8 cellular contexts compared by ENCODE assay signal in the genomic region with DNA sequence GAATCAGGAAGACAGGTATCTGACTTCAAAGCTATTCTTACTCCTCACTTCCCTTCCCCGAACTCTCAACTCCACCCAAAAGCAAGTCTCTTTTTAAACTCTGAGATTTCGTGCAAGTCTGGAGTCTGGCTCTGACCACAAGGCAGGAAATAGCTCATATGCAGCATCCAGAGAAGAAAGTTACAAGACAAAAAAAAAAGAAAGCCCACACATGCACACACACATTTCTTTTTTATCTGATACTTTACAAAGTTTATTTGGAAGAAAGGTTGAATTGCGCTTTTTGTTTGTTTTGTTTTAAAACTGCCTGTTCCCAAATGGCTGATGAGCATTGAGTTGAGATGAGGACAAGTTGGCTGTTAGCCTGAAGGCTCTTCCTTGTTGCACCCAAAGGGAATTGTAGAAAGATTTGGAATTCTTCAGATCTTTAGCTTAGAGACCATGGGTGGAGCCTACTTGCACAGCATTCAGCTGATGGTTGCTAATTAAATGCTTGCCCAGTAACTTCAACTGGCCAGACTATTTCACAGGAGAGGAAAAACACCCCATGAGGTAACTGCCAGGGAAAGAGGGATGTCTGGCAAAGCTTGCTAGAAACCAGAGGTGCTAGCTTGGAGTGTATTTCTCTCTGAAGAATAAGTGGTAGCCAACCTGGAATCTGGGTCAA.
A peak's percentile ranks its signal among the peaks of the same experiment; 100 is the strongest.
DNase-seq lines count a peak whose midpoint lies in the region; ATAC-seq lines count a peak whose summit lies in the region.

No MANE protein-coding gene starts in this region.

- H3K27me3 ChIP-seq in mesenchymal stem cell (ENCODE audit: control insufficient read depth in 1 of 2, insufficient read depth in 1 of 2, low read length in 2 of 2): no peaks in the 10 kb centered on the region

- peaks cover 57% of the 10 kb centered on the region for H3K36me3 Mint-ChIP-seq in activated naive CD4-positive, alpha-beta T cell treated with anti-CD3 and anti-CD28 coated beads, Interleukin-2, amount 10 ng/mL, durations not matched to agents 7 days and 5 days

- H2BK12ac ChIP-seq in mesenchymal stem cell (ENCODE audit: low read length in 2 of 2): peak overlapping the region in 1 of 2 experiments; percentile 6

- H3K9me3 Mint-ChIP-seq in activated naive CD4-positive, alpha-beta T cell treated with anti-CD3 and anti-CD28 coated beads, Interleukin-2, amount 10 ng/mL, durations not matched to agents 7 days and 5 days: peaks cover 28% of the 10 kb centered on the region

- H3K4me1 ChIP-seq in mesenchymal stem cell (ENCODE audit: control insufficient read depth, insufficient read depth, low read depth, low read length): no peaks in the 10 kb centered on the region

- peak; percentile 96 for DNase-seq in EH (ENCODE audit: low read depth)
- DNase-seq in activated naive CD4-positive, alpha-beta T cell treated with anti-CD3 and anti-CD28 coated beads, Interleukin-2, amount 10 ng/mL, durations not matched to agents 7 days and 5 days: peak; percentile 76
- DNase-seq in mesenchymal stem cell: peak; percentile 95
- no peak for DNase-seq in substantia nigra (lab: John Stamatoyannopoulos, UW)
- no peak for DNase-seq in superior temporal gyrus (ENCODE audit: extremely low spot score)
- DNase-seq in NCI-H1048 (lab: John Stamatoyannopoulos, UW): no peak

- peak overlapping the region; percentile 48 for H3K9ac ChIP-seq in mesenchymal stem cell (ENCODE audit: low read length)

- peak; percentile 99 for ATAC-seq in GM21360 (IDR thresholded peaks at IDR 0.05; ENCODE audit: unreplicated experiment)
- peak; percentile 89 for ATAC-seq in HG03521 (IDR thresholded peaks at IDR 0.05; ENCODE audit: unreplicated experiment)

- no peak overlapping the region for H2AFZ ChIP-seq in mesenchymal stem cell (ENCODE audit: low read depth, low read length)

- no peaks in the 10 kb centered on the region for H3K79me1 ChIP-seq in mesenchymal stem cell (replicated peaks; ENCODE audit: low read length, poor library complexity, severe bottlenecking)

- H3K27me3 Mint-ChIP-seq in activated naive CD4-positive, alpha-beta T cell treated with anti-CD3 and anti-CD28 coated beads, Interleukin-2, amount 10 ng/mL, durations not matched to agents 7 days and 5 days: no peaks in the 10 kb centered on the region

- H3K4me3 ChIP-seq in mesenchymal stem cell (ENCODE audit: insufficient read depth in 1 of 2, low read depth in 1 of 2, low read length in 2 of 2): peak overlapping the region in 1 of 2 experiments; percentile 26

- 8% methylated on average over 3 of the region's 3 CpGs for WGBS in mesenchymal stem cell

- no peak overlapping the region for H2BK5ac ChIP-seq in mesenchymal stem cell (ENCODE audit: low read depth, low read length, poor library complexity, severe bottlenecking)

- peak overlapping the region; percentile 15 for H2BK120ac ChIP-seq in mesenchymal stem cell (ENCODE audit: low read depth, low read length)

- peak overlapping the region; percentile 63 for H4K8ac ChIP-seq in mesenchymal stem cell (ENCODE audit: low read length)

- peak overlapping the region; percentile 53 to 81 for H3K18ac ChIP-seq in mesenchymal stem cell (ENCODE audit: low read depth in 1 of 2, low read length in 2 of 2)

- H2BK15ac ChIP-seq in mesenchymal stem cell (ENCODE audit: low read depth, poor library complexity, severe bottlenecking): no peak overlapping the region

- H3K4me1 Mint-ChIP-seq in activated naive CD4-positive, alpha-beta T cell treated with anti-CD3 and anti-CD28 coated beads, Interleukin-2, amount 10 ng/mL, durations not matched to agents 7 days and 5 days: peaks cover 67% of the 10 kb centered on the region

- no peaks in the 10 kb centered on the region for H3K36me3 ChIP-seq in mesenchymal stem cell (ENCODE audit: control insufficient read depth in 1 of 2, insufficient read depth in 2 of 2, low read depth in 1 of 2, low read length in 2 of 2)

- no peak overlapping the region for H3K23ac ChIP-seq in mesenchymal stem cell (ENCODE audit: low read length in 2 of 2)

- H2AK5ac ChIP-seq in mesenchymal stem cell (ENCODE audit: low read length, severe bottlenecking): no peak overlapping the region

- H3K14ac ChIP-seq in mesenchymal stem cell (ENCODE audit: low read length in 2 of 2): no peak overlapping the region

- peak overlapping the region; percentile 61 for H3K4me3 Mint-ChIP-seq in activated naive CD4-positive, alpha-beta T cell treated with anti-CD3 and anti-CD28 coated beads, Interleukin-2, amount 10 ng/mL, durations not matched to agents 7 days and 5 days

- H3K9me3 ChIP-seq in mesenchymal stem cell (ENCODE audit: control insufficient read depth, low read length): no peaks in the 10 kb centered on the region

- peak overlapping the region; percentile 97 for H3K27ac Mint-ChIP-seq in activated naive CD4-positive, alpha-beta T cell treated with anti-CD3 and anti-CD28 coated beads, Interleukin-2, amount 10 ng/mL, durations not matched to agents 7 days and 5 days

- H3K4ac ChIP-seq in mesenchymal stem cell (ENCODE audit: low read depth in 1 of 2, low read length in 2 of 2): peak overlapping the region in 1 of 2 experiments; percentile 54

- H3K4me2 ChIP-seq in mesenchymal stem cell (ENCODE audit: low read length, poor library complexity, severe bottlenecking): no peak overlapping the region

- CTCF ChIA-PET in activated naive CD4-positive, alpha-beta T cell treated with anti-CD3 and anti-CD28 coated beads, Interleukin-2, amount 10 ng/mL, durations not matched to agents 7 days and 5 days (lab: Charles Lee): no interaction called here

- H3K27ac ChIP-seq in mesenchymal stem cell (ENCODE audit: low read length, poor library complexity, severe bottlenecking) (no peak overlapping the region), substantia nigra (ENCODE audit: low read depth, low read length, poor library complexity, severe bottlenecking) (no peak overlapping the region)

- H4K91ac ChIP-seq in mesenchymal stem cell (ENCODE audit: low read length): no peak overlapping the region

Comparison
In these comparisons a context has a peak if more than half of its experiments do, and no peak if none do; other contexts are left out.
1. DNase-seq: peak in EH (single experiment), activated naive CD4-positive, alpha-beta T cell treated with anti-CD3 and anti-CD28 coated beads, Interleukin-2, amount 10 ng/mL, durations not matched to agents 7 days and 5 days (single experiment) and mesenchymal stem cell (single experiment); none in substantia nigra (0 of 49), superior temporal gyrus (single experiment) and NCI-H1048 (single experiment).